In the genomic region with DNA sequence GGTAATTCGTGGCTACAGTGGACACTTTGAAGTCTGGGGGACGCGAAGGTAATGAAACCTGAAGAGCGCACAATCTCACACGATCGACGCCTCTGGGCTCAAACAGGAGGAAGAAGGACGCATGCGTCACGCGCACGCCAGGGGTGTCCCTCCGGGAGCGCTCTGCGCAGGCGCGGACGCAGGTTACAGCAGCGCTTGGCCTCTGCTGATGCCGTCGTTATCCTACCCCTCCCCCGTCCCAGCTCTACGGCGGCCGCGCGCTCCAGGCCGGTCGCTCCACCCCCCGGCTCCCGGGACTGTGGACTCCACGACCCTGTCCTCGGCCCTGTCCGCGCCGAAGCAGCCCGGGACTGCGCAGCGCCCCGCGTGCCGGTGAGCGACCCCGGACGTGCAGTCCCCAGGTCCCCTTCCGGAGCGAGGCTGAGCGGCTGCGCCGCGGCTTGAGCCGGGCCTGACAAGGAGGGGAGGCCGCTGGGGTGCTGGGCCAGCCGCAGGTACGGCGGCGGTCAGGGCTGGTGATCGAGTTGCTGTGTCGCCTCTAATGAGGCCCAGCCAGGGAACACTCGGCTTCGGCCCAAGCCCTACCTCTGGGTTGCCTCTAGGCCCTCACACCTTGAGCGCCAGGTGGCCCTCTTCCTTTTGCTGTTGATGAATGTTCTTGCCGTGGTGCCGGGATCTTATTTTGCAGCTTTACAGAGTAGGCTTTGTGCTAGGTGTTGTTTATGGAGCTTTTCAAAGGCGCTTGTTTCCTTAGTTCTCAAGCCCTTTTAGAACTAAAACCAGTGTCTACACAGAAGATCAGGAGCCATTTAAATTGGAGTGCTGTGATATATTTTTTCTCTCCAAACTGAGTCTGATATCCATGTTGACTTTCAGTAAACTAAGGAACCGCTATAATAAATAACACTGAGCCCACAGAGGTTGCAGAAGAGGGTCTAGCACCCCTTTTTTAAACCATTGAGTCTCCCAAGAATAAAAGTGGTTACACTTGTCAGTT, we compare ENCODE assay signal across 8 cellular contexts. TPM values are rescaled to one million over a fixed set of nuclear protein-coding genes. Genes with fewer than 3 reads are reported as not detected.
DNase-seq lines count a peak whose midpoint lies in the region; ATAC-seq and TF ChIP-seq lines count a peak whose summit lies in the region.

A gene (plus strand): TSS at position 241 of the 997 bp plus-strand sequence. CDS start 3,517 bp downstream, outside the sequence.

- H3K4me1 ChIP-seq in ovary (ENCODE audit: insufficient read depth), result peaks cover 2% of the 10 kb centered on the region
- H3K4me1 ChIP-seq in thyroid gland, result peaks cover 6 to 18% of the 10 kb centered on the region in 2 donors

- peak; percentile 83 for DNase-seq in GM12864 (ENCODE audit: low read depth)
- DNase-seq in NCI-H1092 treated with DMSO at 0.1 percent for 48 hours (lab: John Stamatoyannopoulos, UW), result peak; percentile 98
- DNase-seq in activated naive CD8-positive, alpha-beta T cell treated with anti-CD3 and anti-CD28 coated beads, Interleukin-2, amount 50 U/mL, for 16 hours (ENCODE audit: low read depth, low spot score), result peak; percentile 90
- peak; percentile 99 for DNase-seq in Right ventricle myocardium inferior (ENCODE audit: missing footprints)
- peak; percentile 95 to 98 (median 96) for DNase-seq in ovary
- DNase-seq in thyroid gland, result peak; percentile 98 to 99

- H3K27me3 ChIP-seq in SU-DHL-6 (ENCODE audit: low read length), result no peaks in the 10 kb centered on the region
- no peaks in the 10 kb centered on the region for H3K27me3 ChIP-seq in ovary
- no peaks in the 10 kb centered on the region for H3K27me3 ChIP-seq in thyroid gland

- H3K4me2 ChIP-seq in SU-DHL-6 (ENCODE audit: low read depth, low read length, poor library complexity, severe bottlenecking), result peak within 1 kb of the TSS; percentile 79

- no peaks in the 10 kb centered on the region for H3F3A ChIP-seq in SU-DHL-6 (ENCODE audit: insufficient read depth)

- peak; percentile 7 for TF ChIP-seq CTCF in GM12864 (IDR thresholded peaks at IDR 0.05; ENCODE audit: low read depth, low read length, missing control alignments)
- TF ChIP-seq CTCF in SU-DHL-6 (IDR thresholded peaks at IDR 0.05; ENCODE audit: insufficient read depth, low read length, poor library complexity, severe bottlenecking), result peak; percentile 29
- TF ChIP-seq CTCF in ovary (IDR thresholded peaks at IDR 0.05), result peak in 1 of 3 donors; percentile 19
- TF ChIP-seq CTCF in thyroid gland (IDR thresholded peaks at IDR 0.05), result peak in 3 of 6 experiments; percentile 7 to 12 (median 9)

- no peak for TF ChIP-seq EP300 in ovary (IDR thresholded peaks at IDR 0.05)

- H3K9me3 ChIP-seq in SU-DHL-6 (ENCODE audit: insufficient read depth, low read length) (no peaks in the 10 kb centered on the region), ovary (no peaks in the 10 kb centered on the region), thyroid gland (no peaks in the 10 kb centered on the region)

- H3K27ac ChIP-seq in SU-DHL-6 (ENCODE audit: low read depth, low read length), result peak within 1 kb of the TSS; percentile 61
- peak within 1 kb of the TSS; percentile 84 to 86 for H3K27ac ChIP-seq in ovary
- H3K27ac ChIP-seq in thyroid gland, result peak within 1 kb of the TSS; percentile 94 to 99 (median 97)

- peaks cover 9% of the 10 kb centered on the region for H3K36me3 ChIP-seq in SU-DHL-6 (ENCODE audit: low read length)
- H3K36me3 ChIP-seq in ovary, result no peaks in the 10 kb centered on the region
- no peaks in the 10 kb centered on the region for H3K36me3 ChIP-seq in thyroid gland

- H2AFZ ChIP-seq in SU-DHL-6 (ENCODE audit: low read depth, low read length, severe bottlenecking), result peak within 1 kb of the TSS; percentile 81

- H3K79me2 ChIP-seq in SU-DHL-6 (ENCODE audit: insufficient read depth, low read length), result peaks cover 22% of the 10 kb centered on the region

- ATAC-seq in HG02623 (IDR thresholded peaks at IDR 0.05; ENCODE audit: unreplicated experiment) (peak; percentile 94), Right ventricle myocardium inferior (peak; percentile 100)

- 1% methylated on average over 56 to 66 of the region's 66 CpGs for WGBS in ovary, 3 donors
- 0 to 1% methylated on average over 27 to 28 of the region's 66 CpGs for WGBS in thyroid gland, 2 donors

- TF ChIP-seq POLR2A in ovary (IDR thresholded peaks at IDR 0.05), result peak; percentile 72
- peak; percentile 6 to 94 for TF ChIP-seq POLR2A in thyroid gland (IDR thresholded peaks at IDR 0.05)

- H3K9ac ChIP-seq in SU-DHL-6 (ENCODE audit: low read length), result peak within 1 kb of the TSS; percentile 70

- H4K20me1 ChIP-seq in SU-DHL-6 (ENCODE audit: low read depth, low read length), result no peaks in the 10 kb centered on the region

- H3K4me3 ChIP-seq in GM12864 (ENCODE audit: low read depth, low read length), result peak within 1 kb of the TSS; percentile 73
- H3K4me3 ChIP-seq in SU-DHL-6 (ENCODE audit: insufficient read depth, low read length, poor library complexity, severe bottlenecking), result peak within 1 kb of the TSS; percentile 50
- H3K4me3 ChIP-seq in ovary, result peak within 1 kb of the TSS; percentile 85
- H3K4me3 ChIP-seq in thyroid gland (replicated peaks in 1 of 3), result peak within 1 kb of the TSS; percentile 54 to 78 (median 66)

- intact Hi-C loops in Right ventricle myocardium inferior (cut with DNase I), result no loop called here
- intact Hi-C loops in ovary (cut with DNase I), result no loop called here
- intact Hi-C loops in thyroid gland (cut with DNase I), result no loop called here

- no peaks in the 10 kb centered on the region for H3K9me2 ChIP-seq in SU-DHL-6 (replicated peaks; ENCODE audit: insufficient read depth, low read length)

RNA-seq across cellular contexts. Expression of the gene that starts here (rescaled TPM):
- 44.1 TPM for total RNA-seq in Right ventricle myocardium inferior
- 10 to 100 TPM; 39.2 to 58.8 (median 46.0) TPM for total RNA-seq in ovary
- polyA plus RNA-seq in ovary, result 10 to 100 TPM; 18.3 to 30.7 TPM
- total RNA-seq in thyroid gland, result 100 to 1,000 TPM in 2 of 4 donors, 10 to 100 TPM in 2; 91.4 to 135 (median 108) TPM

Comparison
In these comparisons a context has a peak if more than half of its experiments do, and no peak if none do; other contexts are left out.
1. Peak in every context shown above with its lines: DNase-seq, ATAC-seq, H3K4me3 ChIP-seq and H3K27ac ChIP-seq.